8 cellular contexts compared by ENCODE assay signal in genomic region chr13:69565334-69565733, GRCh38.
DNase-seq lines count a peak whose midpoint lies in the region; ATAC-seq and FAIRE-seq lines count a peak whose summit lies in the region.

No MANE protein-coding gene starts in this region.

- H3K4me1 ChIP-seq in small intestine (ENCODE audit: control insufficient read depth in 2 of 2, insufficient read depth in 1 of 2, low read depth in 1 of 2, low read length in 1 of 2): no peaks in the 10 kb centered on the region

- H3K27me3 Mint-ChIP-seq in naive thymus-derived CD8-positive, alpha-beta T cell: no peaks in the 10 kb centered on the region
- H3K27me3 Mint-ChIP-seq in activated CD4-positive, alpha-beta T cell treated with anti-CD3 and anti-CD28 coated beads, Interleukin-2, amount 10 ng/mL, durations not matched to agents 7 days and 5 days: no peaks in the 10 kb centered on the region

- FAIRE-seq in small intestine (lab: Jason Lieb, UNC): no peak

- CTCF ChIA-PET in activated CD4-positive, alpha-beta T cell treated with anti-CD3 and anti-CD28 coated beads, Interleukin-2, amount 10 ng/mL, durations not matched to agents 7 days and 5 days (lab: Charles Lee): no interaction called here

- DNase-seq in A172 (ENCODE audit: low spot score) (peak; percentile 85), UCSD-AML1 (lab: John Stamatoyannopoulos, UW; ENCODE audit: unreplicated experiment) (peak; percentile 6), small intestine (peak; percentile 23), globus pallidus (ENCODE audit: low spot score) (no peak)
- no peak for DNase-seq in naive thymus-derived CD8-positive, alpha-beta T cell
- DNase-seq in activated CD4-positive, alpha-beta T cell treated with anti-CD3 and anti-CD28 coated beads, Interleukin-2, amount 10 ng/mL, durations not matched to agents 7 days and 5 days: no peak

- no peak overlapping the region for H3K27ac Mint-ChIP-seq in naive thymus-derived CD8-positive, alpha-beta T cell
- no peak overlapping the region for H3K27ac Mint-ChIP-seq in activated CD4-positive, alpha-beta T cell treated with anti-CD3 and anti-CD28 coated beads, Interleukin-2, amount 10 ng/mL, durations not matched to agents 7 days and 5 days

- H3K4me3 ChIP-seq in small intestine (ENCODE audit: low read depth in 1 of 2, low read length in 2 of 2): no peak overlapping the region

- no peaks in the 10 kb centered on the region for H3K36me3 Mint-ChIP-seq in naive thymus-derived CD8-positive, alpha-beta T cell
- no peaks in the 10 kb centered on the region for H3K36me3 Mint-ChIP-seq in activated CD4-positive, alpha-beta T cell treated with anti-CD3 and anti-CD28 coated beads, Interleukin-2, amount 10 ng/mL, durations not matched to agents 7 days and 5 days (ENCODE audit: low read depth)

- no peaks in the 10 kb centered on the region for H3K36me3 ChIP-seq in small intestine (ENCODE audit: control insufficient read depth in 2 of 2, insufficient read depth in 2 of 2, low read length in 2 of 2)

- H3K9me3 Mint-ChIP-seq in naive thymus-derived CD8-positive, alpha-beta T cell: peaks cover 0 to 24% (median 7%) of the 10 kb centered on the region in 9 donors
- peaks cover 4% of the 10 kb centered on the region for H3K9me3 Mint-ChIP-seq in activated CD4-positive, alpha-beta T cell treated with anti-CD3 and anti-CD28 coated beads, Interleukin-2, amount 10 ng/mL, durations not matched to agents 7 days and 5 days

- 46 to 74% (median 52%) methylated on average over 4 of the region's 4 CpGs for WGBS in small intestine, 3 donors

- H3K9me3 ChIP-seq in small intestine (ENCODE audit: control insufficient read depth, low read depth): no peaks in the 10 kb centered on the region

- no peaks in the 10 kb centered on the region for H3K27me3 ChIP-seq in small intestine (ENCODE audit: control insufficient read depth in 2 of 2, insufficient read depth in 2 of 2, low read length in 2 of 2)

- H3K27ac ChIP-seq in small intestine (ENCODE audit: low read depth in 1 of 2, low read length in 1 of 2): no peak overlapping the region

- POLR2A ChIA-PET in naive thymus-derived CD8-positive, alpha-beta T cell (lab: Charles Lee): no interaction called here
- POLR2A ChIA-PET in activated CD4-positive, alpha-beta T cell treated with anti-CD3 and anti-CD28 coated beads, Interleukin-2, amount 10 ng/mL, durations not matched to agents 7 days and 5 days (lab: Charles Lee): no interaction called here

- no peak overlapping the region for H3K4me3 Mint-ChIP-seq in naive thymus-derived CD8-positive, alpha-beta T cell
- no peak overlapping the region for H3K4me3 Mint-ChIP-seq in activated CD4-positive, alpha-beta T cell treated with anti-CD3 and anti-CD28 coated beads, Interleukin-2, amount 10 ng/mL, durations not matched to agents 7 days and 5 days

- H3K4me1 Mint-ChIP-seq in naive thymus-derived CD8-positive, alpha-beta T cell: no peaks in the 10 kb centered on the region
- no peaks in the 10 kb centered on the region for H3K4me1 Mint-ChIP-seq in activated CD4-positive, alpha-beta T cell treated with anti-CD3 and anti-CD28 coated beads, Interleukin-2, amount 10 ng/mL, durations not matched to agents 7 days and 5 days

- ATAC-seq in GM19035 (IDR thresholded peaks at IDR 0.05; ENCODE audit: unreplicated experiment) (peak; percentile 94), HG03521 (IDR thresholded peaks at IDR 0.05; ENCODE audit: unreplicated experiment) (peak; percentile 59)
- ATAC-seq in naive thymus-derived CD8-positive, alpha-beta T cell: no peak

Comparison
In these comparisons a context has a peak if more than half of its experiments do, and no peak if none do; other contexts are left out.
1. DNase-seq: peak in A172 (single experiment), UCSD-AML1 (single experiment) and small intestine (single experiment); none in naive thymus-derived CD8-positive, alpha-beta T cell (0 of 10), globus pallidus (single experiment) and activated CD4-positive, alpha-beta T cell treated with anti-CD3 and anti-CD28 coated beads, Interleukin-2, amount 10 ng/mL, durations not matched to agents 7 days and 5 days (single experiment).
2. ATAC-seq: peak in GM19035 (single experiment) and HG03521 (single experiment); none in naive thymus-derived CD8-positive, alpha-beta T cell (0 of 2).